Comparison of ENCODE assay signal across 1 cellular context in the genomic region with DNA sequence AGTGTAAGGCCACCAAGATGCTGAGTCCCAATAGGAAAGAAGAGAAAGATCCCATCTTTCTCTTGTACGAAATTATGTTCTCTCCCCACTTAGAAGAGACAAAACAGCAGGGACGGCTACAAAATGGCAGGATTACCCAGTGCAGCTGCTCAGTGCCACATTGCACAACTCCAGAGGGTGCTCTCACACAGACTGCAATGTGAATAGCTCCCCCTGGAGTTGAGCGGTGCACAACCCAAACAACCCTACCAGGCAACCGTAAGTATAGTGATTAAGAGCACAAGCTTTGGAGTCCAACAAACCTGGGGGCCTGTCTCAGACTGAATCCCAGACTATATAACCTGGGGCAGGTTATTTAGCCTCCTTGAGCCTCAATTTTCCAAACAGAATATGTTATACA.
TF ChIP-seq lines count a peak whose summit lies in the region.

No MANE protein-coding gene starts in this region.

TF ChIP-seq in HepG2, 621 proteins besides CTCF, POLR2A, EP300 and RAD21 (continued from another document and continues in another):
- TF ChIP-seq, protein P1, sequence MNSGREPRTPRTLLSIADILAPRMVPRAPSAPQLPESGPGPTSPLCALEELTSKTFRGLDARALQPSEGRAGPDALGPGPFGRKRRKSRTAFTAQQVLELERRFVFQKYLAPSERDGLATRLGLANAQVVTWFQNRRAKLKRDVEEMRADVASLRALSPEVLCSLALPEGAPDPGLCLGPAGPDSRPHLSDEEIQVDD (CRISPR knock-in tag; IDR thresholded peaks at IDR 0.05; ENCODE audit: borderline replicate concordance): no peak
- TF ChIP-seq SP140L (CRISPR knock-in tag; IDR thresholded peaks at IDR 0.05; ENCODE audit: borderline replicate concordance) (no peak), NFKB2 (CRISPR knock-in tag; IDR thresholded peaks at IDR 0.05; ENCODE audit: borderline replicate concordance) (no peak), ZNF550 (CRISPR knock-in tag; IDR thresholded peaks at IDR 0.05; ENCODE audit: borderline replicate concordance) (no peak), MEF2D (CRISPR knock-in tag; IDR thresholded peaks at IDR 0.05) (no peak), MYC (CRISPR knock-in tag; IDR thresholded peaks at IDR 0.05; ENCODE audit: borderline replicate concordance) (no peak), ZBTB7A (CRISPR knock-in tag; IDR thresholded peaks at IDR 0.05) (no peak), XRCC5 (optimal IDR thresholded peaks at IDR 0.05; ENCODE audit: low read length) (peak; percentile 59), ISX (CRISPR knock-in tag; conservative IDR thresholded peaks at IDR 0.05) (no peak), KAT8 (CRISPR knock-in tag; IDR thresholded peaks at IDR 0.05) (peak; percentile 83), PRMT3 (CRISPR knock-in tag; IDR thresholded peaks at IDR 0.05; ENCODE audit: borderline replicate concordance, low read depth) (no peak), ZBTB20 (CRISPR knock-in tag; IDR thresholded peaks at IDR 0.05; ENCODE audit: borderline replicate concordance, low read depth) (no peak), NR1H2 (CRISPR knock-in tag; IDR thresholded peaks at IDR 0.05; ENCODE audit: borderline replicate concordance, low read depth) (no peak), THYN1 (CRISPR knock-in tag; IDR thresholded peaks at IDR 0.05; ENCODE audit: borderline replicate concordance, low read depth) (no peak), ZNF598 (CRISPR knock-in tag; IDR thresholded peaks at IDR 0.05; ENCODE audit: borderline replicate concordance) (no peak), HMGA1 (CRISPR knock-in tag; conservative IDR thresholded peaks at IDR 0.05) (no peak), HNRNPK (IDR thresholded peaks at IDR 0.05; ENCODE audit: low read depth, low read length, poor library complexity, severe bottlenecking) (no peak), ZBTB3 (CRISPR knock-in tag; IDR thresholded peaks at IDR 0.05; ENCODE audit: borderline replicate concordance, low read depth) (no peak; the same call in 1 of the 2 replicates), CHD4 (IDR thresholded peaks at IDR 0.05; ENCODE audit: borderline replicate concordance, low read length) (no peak), MAFK (conservative IDR thresholded peaks at IDR 0.05 in 1 of 2, IDR thresholded peaks at IDR 0.05 in 1 of 2; ENCODE audit: low read length in 2 of 2) (no peak), HDAC1 (CRISPR knock-in tag; IDR thresholded peaks at IDR 0.05) (no peak), ESRRA (CRISPR knock-in tag; IDR thresholded peaks at IDR 0.05; ENCODE audit: low read depth) (no peak), ZNF484 (CRISPR knock-in tag; IDR thresholded peaks at IDR 0.05; ENCODE audit: borderline replicate concordance, low read depth) (no peak), TBP (CRISPR knock-in tag; IDR thresholded peaks at IDR 0.05) (no peak), SP5 (CRISPR knock-in tag; IDR thresholded peaks at IDR 0.05; ENCODE audit: borderline replicate concordance, low read depth) (0 out of 2 replicates have a peak, but pooled peaks have one; percentile 21), ZNF644 (CRISPR knock-in tag; IDR thresholded peaks at IDR 0.05; ENCODE audit: low read depth) (peak; percentile 98), PPARG (CRISPR knock-in tag; conservative IDR thresholded peaks at IDR 0.05) (0 out of 2 replicates have a peak, but pooled peaks have one; percentile 25), JARID2 (CRISPR knock-in tag; IDR thresholded peaks at IDR 0.05; ENCODE audit: insufficient replicate concordance) (no peak), KDM2A (CRISPR knock-in tag; IDR thresholded peaks at IDR 0.05; ENCODE audit: borderline replicate concordance, low read depth) (peak; percentile 70), ZNF382 (CRISPR knock-in tag; IDR thresholded peaks at IDR 0.05; ENCODE audit: borderline replicate concordance) (no peak), SOX5 (CRISPR knock-in tag; IDR thresholded peaks at IDR 0.05; ENCODE audit: borderline replicate concordance) (no peak), ZNF430 (CRISPR knock-in tag; IDR thresholded peaks at IDR 0.05) (peak; percentile 46; the same call in 1 of the 2 replicates), HOXA3 (CRISPR knock-in tag; IDR thresholded peaks at IDR 0.05) (peak; percentile 53; the same call in 1 of the 2 replicates), ZNF331 (CRISPR knock-in tag; IDR thresholded peaks at IDR 0.05) (no peak)
- TF ChIP-seq, protein P2, sequence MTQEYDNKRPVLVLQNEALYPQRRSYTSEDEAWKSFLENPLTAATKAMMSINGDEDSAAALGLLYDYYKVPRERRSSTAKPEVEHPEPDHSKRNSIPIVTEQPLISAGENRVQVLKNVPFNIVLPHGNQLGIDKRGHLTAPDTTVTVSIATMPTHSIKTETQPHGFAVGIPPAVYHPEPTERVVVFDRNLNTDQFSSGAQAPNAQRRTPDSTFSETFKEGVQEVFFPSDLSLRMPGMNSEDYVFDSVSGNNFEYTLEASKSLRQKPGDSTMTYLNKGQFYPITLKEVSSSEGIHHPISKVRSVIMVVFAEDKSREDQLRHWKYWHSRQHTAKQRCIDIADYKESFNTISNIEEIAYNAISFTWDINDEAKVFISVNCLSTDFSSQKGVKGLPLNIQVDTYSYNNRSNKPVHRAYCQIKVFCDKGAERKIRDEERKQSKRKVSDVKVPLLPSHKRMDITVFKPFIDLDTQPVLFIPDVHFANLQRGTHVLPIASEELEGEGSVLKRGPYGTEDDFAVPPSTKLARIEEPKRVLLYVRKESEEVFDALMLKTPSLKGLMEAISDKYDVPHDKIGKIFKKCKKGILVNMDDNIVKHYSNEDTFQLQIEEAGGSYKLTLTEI (CRISPR knock-in tag; conservative IDR thresholded peaks at IDR 0.05): no peak
- TF ChIP-seq, protein P3, sequence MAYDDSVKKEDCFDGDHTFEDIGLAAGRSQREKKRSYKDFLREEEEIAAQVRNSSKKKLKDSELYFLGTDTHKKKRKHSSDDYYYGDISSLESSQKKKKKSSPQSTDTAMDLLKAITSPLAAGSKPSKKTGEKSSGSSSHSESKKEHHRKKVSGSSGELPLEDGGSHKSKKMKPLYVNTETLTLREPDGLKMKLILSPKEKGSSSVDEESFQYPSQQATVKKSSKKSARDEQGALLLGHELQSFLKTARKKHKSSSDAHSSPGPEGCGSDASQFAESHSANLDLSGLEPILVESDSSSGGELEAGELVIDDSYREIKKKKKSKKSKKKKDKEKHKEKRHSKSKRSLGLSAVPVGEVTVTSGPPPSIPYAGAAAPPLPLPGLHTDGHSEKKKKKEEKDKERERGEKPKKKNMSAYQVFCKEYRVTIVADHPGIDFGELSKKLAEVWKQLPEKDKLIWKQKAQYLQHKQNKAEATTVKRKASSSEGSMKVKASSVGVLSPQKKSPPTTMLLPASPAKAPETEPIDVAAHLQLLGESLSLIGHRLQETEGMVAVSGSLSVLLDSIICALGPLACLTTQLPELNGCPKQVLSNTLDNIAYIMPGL (CRISPR knock-in tag; IDR thresholded peaks at IDR 0.05; ENCODE audit: borderline replicate concordance in 1 of 2, low read depth in 1 of 2): no peak; a peak in 1 of 4 replicates
- TF ChIP-seq, protein P4, sequence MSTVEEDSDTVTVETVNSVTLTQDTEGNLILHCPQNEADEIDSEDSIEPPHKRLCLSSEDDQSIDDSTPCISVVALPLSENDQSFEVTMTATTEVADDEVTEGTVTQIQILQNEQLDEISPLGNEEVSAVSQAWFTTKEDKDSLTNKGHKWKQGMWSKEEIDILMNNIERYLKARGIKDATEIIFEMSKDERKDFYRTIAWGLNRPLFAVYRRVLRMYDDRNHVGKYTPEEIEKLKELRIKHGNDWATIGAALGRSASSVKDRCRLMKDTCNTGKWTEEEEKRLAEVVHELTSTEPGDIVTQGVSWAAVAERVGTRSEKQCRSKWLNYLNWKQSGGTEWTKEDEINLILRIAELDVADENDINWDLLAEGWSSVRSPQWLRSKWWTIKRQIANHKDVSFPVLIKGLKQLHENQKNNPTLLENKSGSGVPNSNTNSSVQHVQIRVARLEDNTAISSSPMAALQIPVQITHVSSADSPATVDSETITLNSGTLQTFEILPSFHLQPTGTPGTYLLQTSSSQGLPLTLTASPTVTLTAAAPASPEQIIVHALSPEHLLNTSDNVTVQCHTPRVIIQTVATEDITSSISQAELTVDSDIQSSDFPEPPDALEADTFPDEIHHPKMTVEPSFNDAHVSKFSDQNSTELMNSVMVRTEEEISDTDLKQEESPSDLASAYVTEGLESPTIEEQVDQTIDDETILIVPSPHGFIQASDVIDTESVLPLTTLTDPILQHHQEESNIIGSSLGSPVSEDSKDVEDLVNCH (CRISPR knock-in tag; IDR thresholded peaks at IDR 0.05): no peak
- TF ChIP-seq, protein P5, sequence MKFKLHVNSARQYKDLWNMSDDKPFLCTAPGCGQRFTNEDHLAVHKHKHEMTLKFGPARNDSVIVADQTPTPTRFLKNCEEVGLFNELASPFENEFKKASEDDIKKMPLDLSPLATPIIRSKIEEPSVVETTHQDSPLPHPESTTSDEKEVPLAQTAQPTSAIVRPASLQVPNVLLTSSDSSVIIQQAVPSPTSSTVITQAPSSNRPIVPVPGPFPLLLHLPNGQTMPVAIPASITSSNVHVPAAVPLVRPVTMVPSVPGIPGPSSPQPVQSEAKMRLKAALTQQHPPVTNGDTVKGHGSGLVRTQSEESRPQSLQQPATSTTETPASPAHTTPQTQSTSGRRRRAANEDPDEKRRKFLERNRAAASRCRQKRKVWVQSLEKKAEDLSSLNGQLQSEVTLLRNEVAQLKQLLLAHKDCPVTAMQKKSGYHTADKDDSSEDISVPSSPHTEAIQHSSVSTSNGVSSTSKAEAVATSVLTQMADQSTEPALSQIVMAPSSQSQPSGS (CRISPR knock-in tag; IDR thresholded peaks at IDR 0.05): peak; percentile 49; the same call in 1 of the 2 replicates
- TF ChIP-seq, protein P6, sequence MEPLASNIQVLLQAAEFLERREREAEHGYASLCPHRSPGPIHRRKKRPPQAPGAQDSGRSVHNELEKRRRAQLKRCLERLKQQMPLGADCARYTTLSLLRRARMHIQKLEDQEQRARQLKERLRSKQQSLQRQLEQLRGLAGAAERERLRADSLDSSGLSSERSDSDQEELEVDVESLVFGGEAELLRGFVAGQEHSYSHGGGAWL (CRISPR knock-in tag; IDR thresholded peaks at IDR 0.05): no peak
- TF ChIP-seq, protein P7, sequence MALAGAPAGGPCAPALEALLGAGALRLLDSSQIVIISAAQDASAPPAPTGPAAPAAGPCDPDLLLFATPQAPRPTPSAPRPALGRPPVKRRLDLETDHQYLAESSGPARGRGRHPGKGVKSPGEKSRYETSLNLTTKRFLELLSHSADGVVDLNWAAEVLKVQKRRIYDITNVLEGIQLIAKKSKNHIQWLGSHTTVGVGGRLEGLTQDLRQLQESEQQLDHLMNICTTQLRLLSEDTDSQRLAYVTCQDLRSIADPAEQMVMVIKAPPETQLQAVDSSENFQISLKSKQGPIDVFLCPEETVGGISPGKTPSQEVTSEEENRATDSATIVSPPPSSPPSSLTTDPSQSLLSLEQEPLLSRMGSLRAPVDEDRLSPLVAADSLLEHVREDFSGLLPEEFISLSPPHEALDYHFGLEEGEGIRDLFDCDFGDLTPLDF (CRISPR knock-in tag; IDR thresholded peaks at IDR 0.05): no peak
- TF ChIP-seq, protein P8, sequence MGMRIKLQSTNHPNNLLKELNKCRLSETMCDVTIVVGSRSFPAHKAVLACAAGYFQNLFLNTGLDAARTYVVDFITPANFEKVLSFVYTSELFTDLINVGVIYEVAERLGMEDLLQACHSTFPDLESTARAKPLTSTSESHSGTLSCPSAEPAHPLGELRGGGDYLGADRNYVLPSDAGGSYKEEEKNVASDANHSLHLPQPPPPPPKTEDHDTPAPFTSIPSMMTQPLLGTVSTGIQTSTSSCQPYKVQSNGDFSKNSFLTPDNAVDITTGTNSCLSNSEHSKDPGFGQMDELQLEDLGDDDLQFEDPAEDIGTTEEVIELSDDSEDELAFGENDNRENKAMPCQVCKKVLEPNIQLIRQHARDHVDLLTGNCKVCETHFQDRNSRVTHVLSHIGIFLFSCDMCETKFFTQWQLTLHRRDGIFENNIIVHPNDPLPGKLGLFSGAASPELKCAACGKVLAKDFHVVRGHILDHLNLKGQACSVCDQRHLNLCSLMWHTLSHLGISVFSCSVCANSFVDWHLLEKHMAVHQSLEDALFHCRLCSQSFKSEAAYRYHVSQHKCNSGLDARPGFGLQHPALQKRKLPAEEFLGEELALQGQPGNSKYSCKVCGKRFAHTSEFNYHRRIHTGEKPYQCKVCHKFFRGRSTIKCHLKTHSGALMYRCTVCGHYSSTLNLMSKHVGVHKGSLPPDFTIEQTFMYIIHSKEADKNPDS (CRISPR knock-in tag; IDR thresholded peaks at IDR 0.05): no peak
- TF ChIP-seq, protein P9, sequence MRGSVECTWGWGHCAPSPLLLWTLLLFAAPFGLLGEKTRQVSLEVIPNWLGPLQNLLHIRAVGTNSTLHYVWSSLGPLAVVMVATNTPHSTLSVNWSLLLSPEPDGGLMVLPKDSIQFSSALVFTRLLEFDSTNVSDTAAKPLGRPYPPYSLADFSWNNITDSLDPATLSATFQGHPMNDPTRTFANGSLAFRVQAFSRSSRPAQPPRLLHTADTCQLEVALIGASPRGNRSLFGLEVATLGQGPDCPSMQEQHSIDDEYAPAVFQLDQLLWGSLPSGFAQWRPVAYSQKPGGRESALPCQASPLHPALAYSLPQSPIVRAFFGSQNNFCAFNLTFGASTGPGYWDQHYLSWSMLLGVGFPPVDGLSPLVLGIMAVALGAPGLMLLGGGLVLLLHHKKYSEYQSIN (CRISPR knock-in tag; IDR thresholded peaks at IDR 0.05; ENCODE audit: borderline replicate concordance): no peak
- TF ChIP-seq, protein P10, sequence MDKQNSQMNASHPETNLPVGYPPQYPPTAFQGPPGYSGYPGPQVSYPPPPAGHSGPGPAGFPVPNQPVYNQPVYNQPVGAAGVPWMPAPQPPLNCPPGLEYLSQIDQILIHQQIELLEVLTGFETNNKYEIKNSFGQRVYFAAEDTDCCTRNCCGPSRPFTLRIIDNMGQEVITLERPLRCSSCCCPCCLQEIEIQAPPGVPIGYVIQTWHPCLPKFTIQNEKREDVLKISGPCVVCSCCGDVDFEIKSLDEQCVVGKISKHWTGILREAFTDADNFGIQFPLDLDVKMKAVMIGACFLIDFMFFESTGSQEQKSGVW (CRISPR knock-in tag; IDR thresholded peaks at IDR 0.05; ENCODE audit: borderline replicate concordance): no peak
- TF ChIP-seq, protein P11, sequence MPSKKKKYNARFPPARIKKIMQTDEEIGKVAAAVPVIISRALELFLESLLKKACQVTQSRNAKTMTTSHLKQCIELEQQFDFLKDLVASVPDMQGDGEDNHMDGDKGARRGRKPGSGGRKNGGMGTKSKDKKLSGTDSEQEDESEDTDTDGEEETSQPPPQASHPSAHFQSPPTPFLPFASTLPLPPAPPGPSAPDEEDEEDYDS (CRISPR knock-in tag; IDR thresholded peaks at IDR 0.05): no peak
